ENCODE assay signal across 8 cellular contexts in genomic region chr4:51655-52277, GRCh38. TPM values are rescaled to one million over a fixed set of nuclear protein-coding genes. Genes with fewer than 3 reads are reported as not detected.
DNase-seq lines count a peak whose midpoint lies in the region; ATAC-seq and TF ChIP-seq lines count a peak whose summit lies in the region.
"Not testable (repeated sequence)": the region's sequence is repeated elsewhere in the genome, so short reads cannot be mapped to it uniquely, and the experiment has no call there.

No MANE protein-coding gene starts in this region.

- CTCF ChIA-PET in CD8-positive, alpha-beta T cell (lab: Charles Lee) = interaction anchor here (1.6 kb wide), 1 partner anchor 8 kb away, joined by 6 read pairs; no protein-coding TSS in a partner anchor
- CTCF ChIA-PET in activated B cell treated with CpG ODN at 0.5 μM for 24 hours (lab: Charles Lee) = interaction anchor here (0.9 to 2.7 kb wide), 2 partner anchors 24 to 190 kb away, joined by 3 to 9 read pairs; no protein-coding TSS in a partner anchor

- H3K36me3 ChIP-seq in CD8-positive, alpha-beta T cell (ENCODE audit: insufficient read depth, low read length) = not testable (repeated sequence)

- not testable (repeated sequence) for H3K4me1 ChIP-seq in CD8-positive, alpha-beta T cell (ENCODE audit: insufficient read depth, low read length)

- H3K27me3 ChIP-seq in CD8-positive, alpha-beta T cell (ENCODE audit: insufficient read depth, low read length) = not testable (repeated sequence)

- H3K27ac ChIP-seq in CD8-positive, alpha-beta T cell (ENCODE audit: low read depth, low read length) = not testable (repeated sequence)

- not testable (repeated sequence) for H3K27ac Mint-ChIP-seq in CD8-positive, alpha-beta T cell; activated B cell treated with CpG ODN at 0.5 μM for 24 hours; activated naive CD4-positive, alpha-beta T cell treated with anti-CD3 and anti-CD28 coated beads, Interleukin-2, amount 50 U/mL, for 72 hours; natural killer cell treated with Interleukin-12 subunit alpha and Interleukin-12 subunit beta and Interleukin-15 and Interleukin-18, amount 100 ng/mL, for 72 hours

- H3K4me3 ChIP-seq in CD8-positive, alpha-beta T cell (ENCODE audit: low read depth, low read length) = not testable (repeated sequence)

- not testable (repeated sequence) for H3K9me3 ChIP-seq in CD8-positive, alpha-beta T cell (ENCODE audit: low read length)

- H3K27me3 Mint-ChIP-seq in CD8-positive, alpha-beta T cell (ENCODE audit: low read depth); activated B cell treated with CpG ODN at 0.5 μM for 24 hours; natural killer cell treated with Interleukin-12 subunit alpha and Interleukin-12 subunit beta and Interleukin-15 and Interleukin-18, amount 100 ng/mL, for 72 hours: not testable (repeated sequence)

- intact Hi-C loops in CD8-positive, alpha-beta T cell (cut with DNase I, micrococcal nuclease); activated B cell treated with CpG ODN at 0.5 μM for 24 hours (cut with micrococcal nuclease): not testable (repeated sequence)

- peak; percentile 54 for ATAC-seq in CD8-positive, alpha-beta T cell
- ATAC-seq in GM19043 (IDR thresholded peaks at IDR 0.05; ENCODE audit: low read depth, unreplicated experiment) (peak; percentile 72), GM21717 (IDR thresholded peaks at IDR 0.05; ENCODE audit: unreplicated experiment) (peak; percentile 56), HG02981 (IDR thresholded peaks at IDR 0.05; ENCODE audit: unreplicated experiment) (peak; percentile 58), HG03432 (IDR thresholded peaks at IDR 0.05; ENCODE audit: unreplicated experiment) (peak; percentile 71), activated B cell treated with CpG ODN at 0.5 μM for 24 hours (ENCODE audit: low read depth) (peak; percentile 75)
- peak; percentile 50 to 79 for ATAC-seq in activated naive CD4-positive, alpha-beta T cell treated with anti-CD3 and anti-CD28 coated beads, Interleukin-2, amount 50 U/mL, for 72 hours
- peak; percentile 52 to 56 for ATAC-seq in natural killer cell treated with Interleukin-12 subunit alpha and Interleukin-12 subunit beta and Interleukin-15 and Interleukin-18, amount 100 ng/mL, for 72 hours

- H3K9me3 Mint-ChIP-seq in CD8-positive, alpha-beta T cell; activated B cell treated with CpG ODN at 0.5 μM for 24 hours; activated naive CD4-positive, alpha-beta T cell treated with anti-CD3 and anti-CD28 coated beads, Interleukin-2, amount 50 U/mL, for 72 hours; natural killer cell treated with Interleukin-12 subunit alpha and Interleukin-12 subunit beta and Interleukin-15 and Interleukin-18, amount 100 ng/mL, for 72 hours: not testable (repeated sequence)

- POLR2A ChIA-PET in CD8-positive, alpha-beta T cell (lab: Charles Lee) = interaction anchor here (1.0 to 2.0 kb wide), 3 partner anchors 8 to 73 kb away, joined by 3 to 5 read pairs (median 4); partner anchors contain the start of gene ZNF718
- POLR2A ChIA-PET in activated B cell treated with CpG ODN at 0.5 μM for 24 hours (lab: Charles Lee) = interaction anchor here (1.0 to 1.6 kb wide), 4 partner anchors 8 to 72 kb away, joined by 3 to 20 read pairs (median 8); partner anchors contain the start of gene ZNF718

- DNase-seq in CD8-positive, alpha-beta T cell = peak in 2 of 7 experiments; percentile 7 to 32
- DNase-seq in activated B cell treated with CpG ODN at 0.5 μM for 24 hours; natural killer cell treated with Interleukin-12 subunit alpha and Interleukin-12 subunit beta and Interleukin-15 and Interleukin-18, amount 100 ng/mL, for 72 hours (ENCODE audit: low spot score): not testable (repeated sequence)
- peak in 1 of 2 donors; percentile 60 for DNase-seq in activated naive CD4-positive, alpha-beta T cell treated with anti-CD3 and anti-CD28 coated beads, Interleukin-2, amount 50 U/mL, for 72 hours (ENCODE audit: low spot score in 2 of 2)

- not testable (repeated sequence) for TF ChIP-seq CTCF in CD8-positive, alpha-beta T cell (IDR thresholded peaks at IDR 0.05); activated B cell treated with CpG ODN at 0.5 μM for 24 hours (IDR thresholded peaks at IDR 0.05)

- H3K4me1 Mint-ChIP-seq in CD8-positive, alpha-beta T cell (ENCODE audit: low read depth); activated B cell treated with CpG ODN at 0.5 μM for 24 hours; natural killer cell treated with Interleukin-12 subunit alpha and Interleukin-12 subunit beta and Interleukin-15 and Interleukin-18, amount 100 ng/mL, for 72 hours (ENCODE audit: low read depth in 2 of 2): not testable (repeated sequence)

- H3K36me3 Mint-ChIP-seq in CD8-positive, alpha-beta T cell; activated B cell treated with CpG ODN at 0.5 μM for 24 hours (ENCODE audit: low read depth); activated naive CD4-positive, alpha-beta T cell treated with anti-CD3 and anti-CD28 coated beads, Interleukin-2, amount 50 U/mL, for 72 hours; natural killer cell treated with Interleukin-12 subunit alpha and Interleukin-12 subunit beta and Interleukin-15 and Interleukin-18, amount 100 ng/mL, for 72 hours: not testable (repeated sequence)

- not testable (repeated sequence) for H3K4me3 Mint-ChIP-seq in CD8-positive, alpha-beta T cell; activated B cell treated with CpG ODN at 0.5 μM for 24 hours; natural killer cell treated with Interleukin-12 subunit alpha and Interleukin-12 subunit beta and Interleukin-15 and Interleukin-18, amount 100 ng/mL, for 72 hours

RNA-seq across cellular contexts. Expression of gene ZNF595, which starts 1.4 kb away (rescaled TPM):
- 1 to 10 TPM; 5.8 to 6.4 TPM for total RNA-seq in CD8-positive, alpha-beta T cell
- 15.2 and 17.4 TPM in 2 replicates for total RNA-seq in activated B cell treated with CpG ODN at 0.5 μM for 24 hours
- 1 to 10 TPM; 7.7 to 9.8 TPM for total RNA-seq in activated naive CD4-positive, alpha-beta T cell treated with anti-CD3 and anti-CD28 coated beads, Interleukin-2, amount 50 U/mL, for 72 hours
- 10 to 100 TPM; 12.0 to 33.4 TPM for total RNA-seq in natural killer cell treated with Interleukin-12 subunit alpha and Interleukin-12 subunit beta and Interleukin-15 and Interleukin-18, amount 100 ng/mL, for 72 hours
